ENCODE assay signal across 38 cellular contexts in genomic region chr7:92451645-92452044, GRCh38. TPM values are rescaled to one million over a fixed set of nuclear protein-coding genes. Genes with fewer than 3 reads are reported as not detected.
"Had no signal": no experiment of that assay in that cellular context is flagged by ENCODE, and none has a peak within 500 bp of the region (broad histone marks: within the 10 kb centered on the region; RNA-seq: fewer than 3 reads in every experiment).

No MANE protein-coding gene starts in this region.

- H3K9me3 ChIP-seq: MG63 had no signal

- H3K9ac ChIP-seq: KMS-11 had no signal

- H3K4me3 ChIP-seq: MG63 had no signal

- H3K4me2 ChIP-seq: KMS-11 had no signal

- H3K27ac ChIP-seq: KMS-11 had no signal

- DNase-seq: Karpas-422, Kasumi-1, MG63, MM.1S, MV-4-11, NCI-H1048, NCI-H1092, NCI-H1092 treated with DMSO at 0.1 percent for 48 hours, NCI-H1105, NCI-H1105 treated with DMSO at 0.1 percent for 48 hours, NCI-H1417, NCI-H1417 treated with DMSO at 0.1 percent for 48 hours, NCI-H1436, NCI-H1436 treated with DMSO at 0.1 percent for 48 hours, NCI-H146, NCI-H1694, NCI-H1694 treated with DMSO at 0.1 percent for 48 hours, NCI-H187, NCI-H187 treated with DMSO at 0.1 percent for 48 hours, NCI-H1930, NCI-H2029, NCI-H2029 treated with DMSO at 0.1 percent for 48 hours, NCI-H2081, NCI-H2081 treated with DMSO at 0.1 percent for 48 hours, NCI-H2107, NCI-H2171, NCI-H2171 treated with DMSO at 0.1 percent for 48 hours, NCI-H2227 treated with DMSO at 0.1 percent for 48 hours, NCI-H226, NCI-H345, NCI-H446, NCI-H446 treated with DMSO at 0.1 percent for 48 hours, NCI-H510A, NCI-H510A treated with DMSO at 0.1 percent for 48 hours had no signal

- H3K27me3 ChIP-seq: MG63 had no signal

RNA-seq across cellular contexts. Expression of gene ERVW-1, which starts 26.1 kb away (rescaled TPM):
- total RNA-seq: LHCN-M2, MCF 10A, NCI-H460 had no signal
